9 cellular contexts compared by ENCODE assay signal in the genomic region with DNA sequence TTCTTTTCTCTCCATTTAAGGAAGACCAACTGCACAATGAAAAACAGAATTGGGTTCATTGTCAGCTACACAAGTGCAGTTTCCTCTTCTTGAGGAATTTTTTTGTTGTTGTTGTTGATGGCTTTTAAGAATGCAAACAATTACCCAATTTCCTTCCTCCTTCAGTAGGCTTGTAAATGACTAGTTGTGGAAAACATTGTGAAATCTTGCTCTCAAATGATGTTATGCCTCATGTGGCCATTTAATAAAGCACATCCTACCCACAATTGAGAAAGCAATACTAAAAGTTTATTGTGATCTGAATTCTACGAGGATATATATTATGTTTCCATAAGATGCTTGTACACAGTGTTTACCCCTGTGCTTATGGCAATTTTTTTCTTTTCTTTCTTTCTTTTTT.
DNase-seq lines count a peak whose midpoint lies in the region; ATAC-seq, FAIRE-seq and TF ChIP-seq lines count a peak whose summit lies in the region.
"Had no signal": no experiment of that assay in that cellular context is flagged by ENCODE, and none has a peak within 500 bp of the region (broad histone marks: within the 10 kb centered on the region; RNA-seq: fewer than 3 reads in every experiment).

No MANE protein-coding gene starts in this region.

- H3K4me1 Mint-ChIP-seq in astrocyte (ENCODE audit: low read depth, unreplicated experiment), result no peaks in the 10 kb centered on the region
- H3K4me1 Mint-ChIP-seq in activated T-cell treated with anti-CD3 and anti-CD28 coated beads, Interleukin-2, amount 50 U/mL, for 72 hours (ENCODE audit: low read depth), result no peaks in the 10 kb centered on the region
- H3K4me1 Mint-ChIP-seq: activated naive CD4-positive, alpha-beta T cell treated with anti-CD3 and anti-CD28 coated beads, Interleukin-2, amount 50 U/mL, for 24 hours had no signal

- no peaks in the 10 kb centered on the region for H3K79me2 ChIP-seq in astrocyte (ENCODE audit: insufficient read depth, low read length)

- no peak overlapping the region for H2AFZ ChIP-seq in astrocyte (ENCODE audit: low read depth, low read length)

- no peaks in the 10 kb centered on the region for H4K20me1 ChIP-seq in astrocyte (ENCODE audit: insufficient read depth, low read length)

- no peaks in the 10 kb centered on the region for H3K36me3 ChIP-seq in astrocyte (ENCODE audit: insufficient read depth, low read length)

- peaks cover 1% of the 10 kb centered on the region for H3K9me3 Mint-ChIP-seq in astrocyte (ENCODE audit: unreplicated experiment)
- peaks cover 0 to 2% of the 10 kb centered on the region in 2 donors for H3K9me3 Mint-ChIP-seq in activated T-cell treated with anti-CD3 and anti-CD28 coated beads, Interleukin-2, amount 50 U/mL, for 72 hours
- H3K9me3 Mint-ChIP-seq: activated naive CD4-positive, alpha-beta T cell treated with anti-CD3 and anti-CD28 coated beads, Interleukin-2, amount 50 U/mL, for 24 hours had no signal

- TF ChIP-seq CTCF in GM12874 (IDR thresholded peaks at IDR 0.05; ENCODE audit: insufficient read depth, low read depth, low read length), result peak; percentile 18; the same call in 1 of the 2 replicates
- peak; percentile 35 for TF ChIP-seq CTCF in astrocyte (IDR thresholded peaks at IDR 0.05; ENCODE audit: insufficient read depth, low read depth, low read length)

- H3K9ac ChIP-seq in astrocyte (ENCODE audit: low read length), result no peak overlapping the region

- H3K27me3 Mint-ChIP-seq in astrocyte (ENCODE audit: low read depth, unreplicated experiment), result no peaks in the 10 kb centered on the region
- H3K27me3 Mint-ChIP-seq in activated T-cell treated with anti-CD3 and anti-CD28 coated beads, Interleukin-2, amount 50 U/mL, for 72 hours (ENCODE audit: low read depth), result no peaks in the 10 kb centered on the region
- H3K27me3 Mint-ChIP-seq: activated naive CD4-positive, alpha-beta T cell treated with anti-CD3 and anti-CD28 coated beads, Interleukin-2, amount 50 U/mL, for 24 hours had no signal

- H3K4me3 Mint-ChIP-seq in astrocyte (ENCODE audit: unreplicated experiment), result no peak overlapping the region
- H3K4me3 Mint-ChIP-seq in activated T-cell treated with anti-CD3 and anti-CD28 coated beads, Interleukin-2, amount 50 U/mL, for 72 hours, result no peak overlapping the region
- H3K4me3 Mint-ChIP-seq: activated naive CD4-positive, alpha-beta T cell treated with anti-CD3 and anti-CD28 coated beads, Interleukin-2, amount 50 U/mL, for 24 hours had no signal

- no peaks in the 10 kb centered on the region for H3K9me3 ChIP-seq in astrocyte (ENCODE audit: insufficient read depth, low read depth, low read length)

- no peak overlapping the region for H3K27ac Mint-ChIP-seq in astrocyte (ENCODE audit: unreplicated experiment)
- H3K27ac Mint-ChIP-seq in activated T-cell treated with anti-CD3 and anti-CD28 coated beads, Interleukin-2, amount 50 U/mL, for 72 hours, result no peak overlapping the region
- H3K27ac Mint-ChIP-seq: activated naive CD4-positive, alpha-beta T cell treated with anti-CD3 and anti-CD28 coated beads, Interleukin-2, amount 50 U/mL, for 24 hours had no signal

- no peak overlapping the region for H3K4me2 ChIP-seq in astrocyte (ENCODE audit: low read length)

- no peak overlapping the region for H3K4me3 ChIP-seq in astrocyte (ENCODE audit: insufficient read depth, low read depth, low read length)

- H3K4me1 ChIP-seq in astrocyte (ENCODE audit: insufficient read depth, low read length), result no peaks in the 10 kb centered on the region

- H3K36me3 Mint-ChIP-seq in astrocyte (ENCODE audit: low read depth, unreplicated experiment), result no peaks in the 10 kb centered on the region
- H3K36me3 Mint-ChIP-seq in activated T-cell treated with anti-CD3 and anti-CD28 coated beads, Interleukin-2, amount 50 U/mL, for 72 hours (ENCODE audit: insufficient read depth in 2 of 2), result peaks cover 0 to 3% of the 10 kb centered on the region in 2 donors
- H3K36me3 Mint-ChIP-seq: activated naive CD4-positive, alpha-beta T cell treated with anti-CD3 and anti-CD28 coated beads, Interleukin-2, amount 50 U/mL, for 24 hours had no signal

- ATAC-seq in activated T-cell treated with anti-CD3 and anti-CD28 coated beads, Interleukin-2, amount 50 U/mL, for 72 hours (replicated peaks in 1 of 2), result no peak

- no peak overlapping the region for H3K27ac ChIP-seq in astrocyte (ENCODE audit: low read depth, low read length)

- peak; percentile 20 for DNase-seq in HS-5 (ENCODE audit: low read depth)
- no peak for DNase-seq in astrocyte (ENCODE audit: low read depth)
- DNase-seq in myocyte (ENCODE audit: low read depth), result peak; percentile 28
- DNase-seq in activated CD4-positive, alpha-beta T cell treated with anti-CD3 and anti-CD28 coated beads, Interleukin-2, amount 50 U/mL, for 4 hours, result no peak
- no peak for DNase-seq in activated T-cell treated with anti-CD3 and anti-CD28 coated beads, Interleukin-2, amount 50 U/mL, for 72 hours
- DNase-seq in GM19238 (ENCODE audit: insufficient read length, low spot score), result no peak
- DNase-seq in SK-N-DZ (ENCODE audit: low spot score), result no peak

- FAIRE-seq in astrocyte (lab: Jason Lieb, UNC), result no peak

- no peaks in the 10 kb centered on the region for H3K27me3 ChIP-seq in astrocyte (ENCODE audit: insufficient read depth, low read length)

Comparison
In these comparisons a context has a peak if more than half of its experiments do, and no peak if none do; other contexts are left out.
1. DNase-seq: peak in HS-5 (single experiment) and myocyte (single experiment); none in astrocyte (single experiment), activated CD4-positive, alpha-beta T cell treated with anti-CD3 and anti-CD28 coated beads, Interleukin-2, amount 50 U/mL, for 4 hours (0 of 2), activated T-cell treated with anti-CD3 and anti-CD28 coated beads, Interleukin-2, amount 50 U/mL, for 72 hours (0 of 2), GM19238 (single experiment) and SK-N-DZ (single experiment).